Comparison of ENCODE assay signal across 10 cellular contexts in genomic region chr5:148687871-148688270, GRCh38. TPM values are rescaled to one million over a fixed set of nuclear protein-coding genes. Genes with fewer than 3 reads are reported as not detected.
"Had no signal": no experiment of that assay in that cellular context is flagged by ENCODE, and none has a peak within 500 bp of the region (broad histone marks: within the 10 kb centered on the region; RNA-seq: fewer than 3 reads in every experiment).

No MANE protein-coding gene starts in this region.

- H3K4me3 ChIP-seq: GM23248, HAP-1 had no signal

- H3K9me3 ChIP-seq: HAP-1 had no signal

- H3K36me3 Mint-ChIP-seq: IgD-negative memory B cell had no signal

- H3K27ac Mint-ChIP-seq: HFFc6 had no signal

- H3K36me3 ChIP-seq: HAP-1 had no signal

- H3K9ac ChIP-seq: GM23248 had no signal

- H3K4me1 Mint-ChIP-seq: IgD-negative memory B cell had no signal

- H3K4me1 ChIP-seq: HAP-1 had no signal

- H3K4me3 Mint-ChIP-seq: HFFc6, IgD-negative memory B cell had no signal

- DNase-seq: GOT3, KG1 had no signal

- H2AFZ ChIP-seq: GM23248 had no signal

- H3K9me3 Mint-ChIP-seq: HFFc6 had no signal

- H3K27ac ChIP-seq: GM23248, HL-60 had no signal

RNA-seq across cellular contexts. Expression of gene HTR4, which starts 33.5 kb away (rescaled TPM):
- total RNA-seq: GM23248, H4, H7, HFFc6, HT1080 had no signal
- polyA plus RNA-seq: GM23248, IgD-negative memory B cell had no signal
